In genomic region chr1:2279882-2280281, GRCh38 we compare ENCODE assay signal across 11 cellular contexts. TPM values are rescaled to one million over a fixed set of nuclear protein-coding genes. Genes with fewer than 3 reads are reported as not detected.
DNase-seq lines count a peak whose midpoint lies in the region; ATAC-seq and TF ChIP-seq lines count a peak whose summit lies in the region.
"Had no signal": no experiment of that assay in that cellular context is flagged by ENCODE, and none has a peak within 500 bp of the region (broad histone marks: within the 10 kb centered on the region; RNA-seq: fewer than 3 reads in every experiment).

No MANE protein-coding gene starts in this region.

- H3K4me3 ChIP-seq in gastroesophageal sphincter (no peak overlapping the region), vagina (peak overlapping the region in 1 of 2 donors; percentile 1)
- H3K4me3 ChIP-seq: testis had no signal

- H3K4me1 ChIP-seq in gastroesophageal sphincter: peaks cover 9 to 81% (median 71%) of the 10 kb centered on the region in 3 donors
- peaks cover 77% of the 10 kb centered on the region for H3K4me1 ChIP-seq in vagina

- H3K9me3 Mint-ChIP-seq in nephron progenitor cell: peaks cover 9% of the 10 kb centered on the region

- DNase-seq in Right ventricle myocardium superior: peak; percentile 27
- no peak for DNase-seq in cardiac septum (ENCODE audit: low spot score)
- DNase-seq in nephron progenitor cell: no peak
- DNase-seq in vagina (ENCODE audit: extremely low spot score in 2 of 2): no peak
- DNase-seq: PC-3; stimulated activated CD4-positive, alpha-beta T cell treated with anti-CD3 and anti-CD28 coated beads, Interleukin-2, amount 100 ng/mL, for 48 hours had no signal

- H3K9me3 ChIP-seq in gastroesophageal sphincter: no peaks in the 10 kb centered on the region
- H3K9me3 ChIP-seq in vagina: no peaks in the 10 kb centered on the region
- H3K9me3 ChIP-seq: testis had no signal

- no peak overlapping the region for H3K4me3 Mint-ChIP-seq in nephron progenitor cell

- no peak for TF ChIP-seq POLR2A in gastroesophageal sphincter (IDR thresholded peaks at IDR 0.05)
- no peak for TF ChIP-seq POLR2A in vagina (IDR thresholded peaks at IDR 0.05)
- TF ChIP-seq POLR2A in GM18505 (IDR thresholded peaks at IDR 0.05; ENCODE audit: borderline replicate concordance, extremely low read depth, insufficient read depth, insufficient read length): no peak

- H3K27me3 Mint-ChIP-seq in nephron progenitor cell (ENCODE audit: low read depth, poor library complexity): no peaks in the 10 kb centered on the region

- TF ChIP-seq CTCF in gastroesophageal sphincter (IDR thresholded peaks at IDR 0.05) (no peak), nephron progenitor cell (IDR thresholded peaks at IDR 0.05) (no peak), vagina (IDR thresholded peaks at IDR 0.05) (no peak)

- H3K4me1 Mint-ChIP-seq in nephron progenitor cell: peaks cover 65% of the 10 kb centered on the region

- no peak for TF ChIP-seq EP300 in gastroesophageal sphincter (IDR thresholded peaks at IDR 0.05)

- peak overlapping the region in 3 of 4 donors; percentile 80 to 82 (median 81) for H3K27ac ChIP-seq in gastroesophageal sphincter
- H3K27ac ChIP-seq in vagina: peak overlapping the region; percentile 73
- H3K27ac ChIP-seq: testis had no signal

- peaks cover 0 to 4% of the 10 kb centered on the region in 2 donors for H3K36me3 ChIP-seq in gastroesophageal sphincter
- H3K36me3 ChIP-seq in vagina: no peaks in the 10 kb centered on the region

- ATAC-seq in Right ventricle myocardium superior (ENCODE audit: poor library complexity): no peak
- ATAC-seq in gastroesophageal sphincter: no peak
- no peak for ATAC-seq in HG03432 (IDR thresholded peaks at IDR 0.05; ENCODE audit: unreplicated experiment)
- no peak for ATAC-seq in GM18505 (IDR thresholded peaks at IDR 0.05; ENCODE audit: unreplicated experiment)
- ATAC-seq in HG03460 (IDR thresholded peaks at IDR 0.05; ENCODE audit: unreplicated experiment): no peak
- ATAC-seq: PC-3 had no signal

- peak overlapping the region; percentile 97 for H3K27ac Mint-ChIP-seq in nephron progenitor cell

- peaks cover 31% of the 10 kb centered on the region for H3K36me3 Mint-ChIP-seq in nephron progenitor cell (ENCODE audit: low read depth)

- WGBS in gastroesophageal sphincter (ENCODE audit: low coverage in 1 of 2), 2 donors: 70 to 80% methylated on average over 1 to 3 of the region's 11 CpGs

- H3K27me3 ChIP-seq in gastroesophageal sphincter (no peaks in the 10 kb centered on the region), vagina (no peaks in the 10 kb centered on the region)
- H3K27me3 ChIP-seq: testis had no signal

- intact Hi-C loops in Right ventricle myocardium superior (cut with DNase I) (no loop called here), cardiac septum (cut with DNase I) (loop anchor here (5.0 kb wide), 1 partner anchor 68 kb away; no protein-coding TSS in a partner anchor), vagina (cut with DNase I) (no loop called here)

RNA-seq across cellular contexts. Expression of gene SKI, which starts 51.8 kb away (rescaled TPM):
- total RNA-seq in Right ventricle myocardium superior: 35.1 TPM
- total RNA-seq in cardiac septum: 39.9 TPM
- 100 to 1,000 TPM in 1 of 4 donors, 10 to 100 TPM in 3; 60.2 to 157 (median 79.0) TPM for total RNA-seq in gastroesophageal sphincter
- 53.8 TPM for total RNA-seq in vagina
